ENCODE assay signal across 1 cellular context in genomic region chr10:103905441-103905840, GRCh38.
TF ChIP-seq lines count a peak whose summit lies in the region.

No MANE protein-coding gene starts in this region.

TF ChIP-seq in GM23338, 12 proteins besides CTCF, POLR2A, EP300 and RAD21:
- TF ChIP-seq JUNB (IDR thresholded peaks at IDR 0.05; ENCODE audit: unreplicated experiment) (no peak), EZH2 (IDR thresholded peaks at IDR 0.05; ENCODE audit: low read depth, unreplicated experiment) (no peak), ZNF114 (CRISPR knock-in tag; IDR thresholded peaks at IDR 0.05) (no peak), EZH2phosphoT487 (IDR thresholded peaks at IDR 0.05; ENCODE audit: unreplicated experiment) (no peak), ZNF462 (CRISPR knock-in tag; IDR thresholded peaks at IDR 0.05) (no peak), POLR2AphosphoS5 (IDR thresholded peaks at IDR 0.05; ENCODE audit: low read depth) (no peak), NANOG (IDR thresholded peaks at IDR 0.05; ENCODE audit: borderline replicate concordance) (no peak), CREB1 (CRISPR knock-in tag; IDR thresholded peaks at IDR 0.05; ENCODE audit: low read depth) (no peak), ZNF331 (CRISPR knock-in tag; IDR thresholded peaks at IDR 0.05; ENCODE audit: low read depth) (no peak), ETS1 (IDR thresholded peaks at IDR 0.05) (no peak), STAT1 (IDR thresholded peaks at IDR 0.05; ENCODE audit: unreplicated experiment) (no peak)
- TF ChIP-seq, protein P1, sequence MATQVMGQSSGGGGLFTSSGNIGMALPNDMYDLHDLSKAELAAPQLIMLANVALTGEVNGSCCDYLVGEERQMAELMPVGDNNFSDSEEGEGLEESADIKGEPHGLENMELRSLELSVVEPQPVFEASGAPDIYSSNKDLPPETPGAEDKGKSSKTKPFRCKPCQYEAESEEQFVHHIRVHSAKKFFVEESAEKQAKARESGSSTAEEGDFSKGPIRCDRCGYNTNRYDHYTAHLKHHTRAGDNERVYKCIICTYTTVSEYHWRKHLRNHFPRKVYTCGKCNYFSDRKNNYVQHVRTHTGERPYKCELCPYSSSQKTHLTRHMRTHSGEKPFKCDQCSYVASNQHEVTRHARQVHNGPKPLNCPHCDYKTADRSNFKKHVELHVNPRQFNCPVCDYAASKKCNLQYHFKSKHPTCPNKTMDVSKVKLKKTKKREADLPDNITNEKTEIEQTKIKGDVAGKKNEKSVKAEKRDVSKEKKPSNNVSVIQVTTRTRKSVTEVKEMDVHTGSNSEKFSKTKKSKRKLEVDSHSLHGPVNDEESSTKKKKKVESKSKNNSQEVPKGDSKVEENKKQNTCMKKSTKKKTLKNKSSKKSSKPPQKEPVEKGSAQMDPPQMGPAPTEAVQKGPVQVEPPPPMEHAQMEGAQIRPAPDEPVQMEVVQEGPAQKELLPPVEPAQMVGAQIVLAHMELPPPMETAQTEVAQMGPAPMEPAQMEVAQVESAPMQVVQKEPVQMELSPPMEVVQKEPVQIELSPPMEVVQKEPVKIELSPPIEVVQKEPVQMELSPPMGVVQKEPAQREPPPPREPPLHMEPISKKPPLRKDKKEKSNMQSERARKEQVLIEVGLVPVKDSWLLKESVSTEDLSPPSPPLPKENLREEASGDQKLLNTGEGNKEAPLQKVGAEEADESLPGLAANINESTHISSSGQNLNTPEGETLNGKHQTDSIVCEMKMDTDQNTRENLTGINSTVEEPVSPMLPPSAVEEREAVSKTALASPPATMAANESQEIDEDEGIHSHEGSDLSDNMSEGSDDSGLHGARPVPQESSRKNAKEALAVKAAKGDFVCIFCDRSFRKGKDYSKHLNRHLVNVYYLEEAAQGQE (IDR thresholded peaks at IDR 0.05; ENCODE audit: unreplicated experiment), result no peak
